In genomic region chr10:101961591-101962498, GRCh38 we compare ENCODE assay signal across 13 cellular contexts.
DNase-seq lines count a peak whose midpoint lies in the region; FAIRE-seq and TF ChIP-seq lines count a peak whose summit lies in the region.
"Had no signal": no experiment of that assay in that cellular context is flagged by ENCODE, and none has a peak within 500 bp of the region (broad histone marks: within the 10 kb centered on the region; RNA-seq: fewer than 3 reads in every experiment).

No MANE protein-coding gene starts in this region.

- no peaks in the 10 kb centered on the region for H3K27me3 ChIP-seq in fibroblast of lung (ENCODE audit: control insufficient read depth, insufficient read depth, low read length)

- H3K27me3 Mint-ChIP-seq in nephron progenitor cell (ENCODE audit: low read depth, poor library complexity) (peaks cover 3% of the 10 kb centered on the region), glutamatergic neuron (ENCODE audit: unreplicated experiment) (no peaks in the 10 kb centered on the region)
- H3K27me3 Mint-ChIP-seq: progenitor cell of endocrine pancreas had no signal

- no peaks in the 10 kb centered on the region for H4K20me1 ChIP-seq in fibroblast of lung (ENCODE audit: control insufficient read depth, extremely low read depth, insufficient read depth, low read length)

- peaks cover 1% of the 10 kb centered on the region for H3K36me3 ChIP-seq in fibroblast of lung (ENCODE audit: control insufficient read depth, insufficient read depth, low read length)

- no peak for TF ChIP-seq CTCF in fibroblast of lung (conservative IDR thresholded peaks at IDR 0.05 in 1 of 2, IDR thresholded peaks at IDR 0.05 in 1 of 2; ENCODE audit: low read depth in 1 of 2, low read length in 2 of 2)
- TF ChIP-seq CTCF in nephron progenitor cell (IDR thresholded peaks at IDR 0.05): no peak
- TF ChIP-seq CTCF in glutamatergic neuron (IDR thresholded peaks at IDR 0.05; ENCODE audit: partially characterized antibody, unreplicated experiment): no peak

- no peak overlapping the region for H3K9ac ChIP-seq in fibroblast of lung (ENCODE audit: insufficient read depth, low read length)

- H3K4me3 ChIP-seq in fibroblast of lung (replicated peaks in 1 of 4; ENCODE audit: control extremely low read depth in 1 of 4, insufficient read depth in 1 of 4, low read depth in 3 of 4, low read length in 4 of 4): no peak overlapping the region

- peak overlapping the region; percentile 4 for H3K4me2 ChIP-seq in fibroblast of lung (ENCODE audit: extremely low read depth, insufficient read depth, low read length)

- peaks cover 20% of the 10 kb centered on the region for H3K36me3 Mint-ChIP-seq in nephron progenitor cell (ENCODE audit: low read depth)
- no peaks in the 10 kb centered on the region for H3K36me3 Mint-ChIP-seq in glutamatergic neuron (ENCODE audit: unreplicated experiment)

- FAIRE-seq in RCC 7860 (lab: Jason Lieb, UNC): no peak
- FAIRE-seq: keratinocyte had no signal

- DNase-seq in ELR (ENCODE audit: low read depth) (peak; percentile 74), NCI-H510A treated with DMSO at 0.1 percent for 48 hours (lab: John Stamatoyannopoulos, UW) (peak; percentile 88), fibroblast of lung (ENCODE audit: low read depth in 2 of 2) (peak; percentile 41 to 68), nephron progenitor cell (peak; percentile 2), anterior cingulate cortex (lab: John Stamatoyannopoulos, UW) (no peak), glutamatergic neuron (no peak), RCC 7860 (ENCODE audit: low spot score) (no peak)
- DNase-seq in activated CD4-positive, CD25-positive, alpha-beta regulatory T cell (lab: John Stamatoyannopoulos, UW): no peak
- DNase-seq: activated effector memory CD4-positive, alpha-beta T cell treated with Interleukin-2 at 50 U/mL for 16 hours; effector CD4-positive, alpha-beta T cell; GOT3 had no signal

- no peaks in the 10 kb centered on the region for H3K9me3 ChIP-seq in fibroblast of lung (ENCODE audit: control insufficient read depth, insufficient read depth, low read depth, low read length)

- H3K4me1 Mint-ChIP-seq in nephron progenitor cell: peaks cover 51% of the 10 kb centered on the region
- peaks cover 13% of the 10 kb centered on the region for H3K4me1 Mint-ChIP-seq in glutamatergic neuron (ENCODE audit: low read depth, unreplicated experiment)

- no peak overlapping the region for H3K27ac ChIP-seq in fibroblast of lung (ENCODE audit: insufficient read depth, low read length)

- H2AFZ ChIP-seq in fibroblast of lung (ENCODE audit: low read length): no peak overlapping the region

- no peak overlapping the region for H3K4me3 Mint-ChIP-seq in nephron progenitor cell
- no peak overlapping the region for H3K4me3 Mint-ChIP-seq in glutamatergic neuron (ENCODE audit: unreplicated experiment)

- no peaks in the 10 kb centered on the region for H3K9me3 Mint-ChIP-seq in nephron progenitor cell
- peaks cover 1% of the 10 kb centered on the region for H3K9me3 Mint-ChIP-seq in glutamatergic neuron (ENCODE audit: unreplicated experiment)

- H3K27ac Mint-ChIP-seq in nephron progenitor cell (peak overlapping the region; percentile 87), glutamatergic neuron (ENCODE audit: unreplicated experiment) (no peak overlapping the region)

- H3K79me2 ChIP-seq in fibroblast of lung (ENCODE audit: control insufficient read depth, insufficient read depth, low read length): no peaks in the 10 kb centered on the region

- H3K4me1 ChIP-seq in fibroblast of lung (ENCODE audit: control insufficient read depth, extremely low read depth, insufficient read depth, low read length): peaks cover 6% of the 10 kb centered on the region

Comparison
In these comparisons a context has a peak if more than half of its experiments do, and no peak if none do; other contexts are left out.
1. DNase-seq: peak in ELR (single experiment), NCI-H510A treated with DMSO at 0.1 percent for 48 hours (single experiment), fibroblast of lung (2 of 2) and nephron progenitor cell (single experiment); none in anterior cingulate cortex (0 of 58), glutamatergic neuron (single experiment), RCC 7860 (single experiment) and activated CD4-positive, CD25-positive, alpha-beta regulatory T cell (0 of 4).